Comparison of ENCODE assay signal across 17 cellular contexts in the genomic region with DNA sequence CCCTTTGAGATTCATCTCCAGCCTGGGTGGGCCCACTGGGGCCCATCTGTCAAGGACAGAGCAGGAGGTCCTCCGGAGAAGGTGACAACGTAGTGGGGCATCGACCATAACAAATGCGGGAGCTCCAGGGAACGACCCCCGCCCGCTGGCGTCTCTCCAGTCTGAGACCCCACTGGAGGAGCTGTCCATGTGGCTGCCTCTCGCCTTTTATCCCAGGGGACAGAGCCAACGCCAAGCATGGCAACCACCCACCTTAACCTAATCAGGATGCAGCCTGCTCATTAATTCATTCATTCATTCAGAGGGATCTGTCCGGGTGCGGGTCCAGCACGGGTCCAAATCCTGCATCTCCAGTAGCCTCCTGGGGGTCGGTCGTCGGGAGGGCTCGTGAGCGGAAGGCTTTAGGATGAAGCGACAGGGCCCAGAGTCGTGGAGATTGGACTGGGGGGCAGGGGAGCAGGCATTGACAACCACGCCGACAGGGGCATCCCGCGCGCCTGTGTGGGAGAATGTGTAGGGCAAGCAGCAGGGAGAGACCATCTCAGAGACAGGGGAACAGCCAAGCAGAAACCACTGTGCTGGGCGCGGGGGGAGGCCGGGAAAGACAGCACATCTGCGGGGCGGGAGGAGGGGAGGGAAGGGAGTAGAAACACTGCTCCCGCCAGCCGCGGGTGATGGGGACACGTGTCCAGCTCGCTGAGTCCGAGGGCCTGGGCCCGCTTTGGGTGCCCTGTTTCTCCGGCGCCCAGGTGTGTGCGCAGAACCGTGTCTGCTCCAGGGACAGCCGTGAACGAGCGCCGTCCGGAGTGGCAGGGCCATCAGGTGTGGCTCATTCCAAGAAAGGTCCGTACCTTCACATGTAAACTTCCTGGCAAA. TPM values are rescaled to one million over a fixed set of nuclear protein-coding genes. Genes with fewer than 3 reads are reported as not detected.
DNase-seq lines count a peak whose midpoint lies in the region; ATAC-seq lines count a peak whose summit lies in the region.
"Had no signal": no experiment of that assay in that cellular context is flagged by ENCODE, and none has a peak within 500 bp of the region (broad histone marks: within the 10 kb centered on the region; RNA-seq: fewer than 3 reads in every experiment).

No MANE protein-coding gene starts in this region.

- no peak overlapping the region for H3K18ac ChIP-seq in trophoblast cell (ENCODE audit: low read length)

- no peak for DNase-seq in activated CD4-positive, alpha-beta T cell treated with anti-CD3 and anti-CD28 coated beads, Interleukin-2, amount 10 ng/mL, durations not matched to agents 24 days and 14 days
- DNase-seq in activated CD4-positive, alpha-beta T cell treated with anti-CD3 and anti-CD28 coated beads for 4 hours, result no peak
- no peak for DNase-seq in activated T-helper 2 cell treated with anti-CD3 and anti-CD28 coated beads, Interferon-gamma antibody, Interleukin-2, Interleukin-4, amounts not matched to agents 10 μg/mL and 5 μg/mL and 100 μg/mL, durations not matched to agents 14 hours and 24 hours and 36 hours (ENCODE audit: low spot score)
- DNase-seq in iPS-NIHi11 (ENCODE audit: low spot score) (peak; percentile 43), trophoblast cell (no peak), NCI-H2227 (lab: John Stamatoyannopoulos, UW; ENCODE audit: unreplicated experiment) (no peak), Ammon's horn (ENCODE audit: low spot score) (no peak)
- DNase-seq: activated CD4-positive, alpha-beta T cell treated with anti-CD3 and anti-CD28 coated beads, Interleukin-2, amount 50 U/mL, for 48 hours; activated naive CD4-positive, alpha-beta T cell; central memory CD4-positive, alpha-beta T cell; GOT3; Kasumi-1; left cardiac atrium; NCI-H1694 treated with DMSO at 0.1 percent for 48 hours; NCI-H526; T-helper 9 cell had no signal

- peaks cover 3 to 8% of the 10 kb centered on the region in 2 experiments for H3K4me1 ChIP-seq in trophoblast cell (ENCODE audit: control insufficient read depth in 1 of 2, insufficient read depth in 2 of 2, low read length in 2 of 2)

- no peak overlapping the region for H2BK12ac ChIP-seq in trophoblast cell (ENCODE audit: low read length)

- no CpG with 5 or more reads among the region's 47 CpGs for WGBS in trophoblast cell (ENCODE audit: extremely low coverage, insufficient coverage, insufficient read length)

- H3K4me2 ChIP-seq in trophoblast cell (ENCODE audit: low read length), result no peak overlapping the region

- H3K27me3 Mint-ChIP-seq in activated CD4-positive, alpha-beta T cell treated with anti-CD3 and anti-CD28 coated beads, Interleukin-2, amount 10 ng/mL, durations not matched to agents 24 days and 14 days, result peaks cover 10% of the 10 kb centered on the region
- H3K27me3 Mint-ChIP-seq in activated T-helper 2 cell treated with anti-CD3 and anti-CD28 coated beads, Interferon-gamma antibody, Interleukin-2, Interleukin-4, amounts not matched to agents 10 μg/mL and 5 μg/mL and 100 μg/mL, durations not matched to agents 14 hours and 24 hours and 36 hours (ENCODE audit: low read depth), result peaks cover 6% of the 10 kb centered on the region

- H3K36me3 Mint-ChIP-seq in activated CD4-positive, alpha-beta T cell treated with anti-CD3 and anti-CD28 coated beads, Interleukin-2, amount 10 ng/mL, durations not matched to agents 24 days and 14 days (ENCODE audit: low read depth), result peaks cover 8% of the 10 kb centered on the region
- peaks cover 34% of the 10 kb centered on the region for H3K36me3 Mint-ChIP-seq in activated T-helper 2 cell treated with anti-CD3 and anti-CD28 coated beads, Interferon-gamma antibody, Interleukin-2, Interleukin-4, amounts not matched to agents 10 μg/mL and 5 μg/mL and 100 μg/mL, durations not matched to agents 14 hours and 24 hours and 36 hours (ENCODE audit: low read depth)

- no peak overlapping the region for H2BK5ac ChIP-seq in trophoblast cell (ENCODE audit: low read depth, low read length, poor library complexity)

- no peak overlapping the region for H3K4me3 ChIP-seq in trophoblast cell (ENCODE audit: low read depth, low read length)

- peaks cover 17% of the 10 kb centered on the region for H3K4me1 Mint-ChIP-seq in activated CD4-positive, alpha-beta T cell treated with anti-CD3 and anti-CD28 coated beads, Interleukin-2, amount 10 ng/mL, durations not matched to agents 24 days and 14 days
- peaks cover 12% of the 10 kb centered on the region for H3K4me1 Mint-ChIP-seq in activated T-helper 2 cell treated with anti-CD3 and anti-CD28 coated beads, Interferon-gamma antibody, Interleukin-2, Interleukin-4, amounts not matched to agents 10 μg/mL and 5 μg/mL and 100 μg/mL, durations not matched to agents 14 hours and 24 hours and 36 hours (ENCODE audit: low read depth)

- no peaks in the 10 kb centered on the region for H3K36me3 ChIP-seq in trophoblast cell (ENCODE audit: control insufficient read depth in 1 of 2, insufficient read depth in 2 of 2, low read length in 2 of 2)

- no peak overlapping the region for H3K4ac ChIP-seq in trophoblast cell (ENCODE audit: low read depth, low read length)

- no peaks in the 10 kb centered on the region for H3K79me2 ChIP-seq in trophoblast cell (ENCODE audit: control insufficient read depth, insufficient read depth, low read length, poor library complexity)

- no peak for ATAC-seq in GM18868 (IDR thresholded peaks at IDR 0.05; ENCODE audit: unreplicated experiment)
- ATAC-seq: left cardiac atrium had no signal

- H4K91ac ChIP-seq in trophoblast cell (ENCODE audit: low read depth, low read length), result no peak overlapping the region

- no peak overlapping the region for H2AK5ac ChIP-seq in trophoblast cell (ENCODE audit: low read length)

- peaks cover 13% of the 10 kb centered on the region for H3K9me3 ChIP-seq in trophoblast cell (ENCODE audit: insufficient read depth, low read depth, low read length)

- no peak overlapping the region for H4K8ac ChIP-seq in trophoblast cell (ENCODE audit: low read depth, low read length)

- H3K23ac ChIP-seq in trophoblast cell (ENCODE audit: low read length), result no peak overlapping the region

- no peak overlapping the region for H4K12ac ChIP-seq in trophoblast cell (ENCODE audit: low read depth, low read length)

- no peaks in the 10 kb centered on the region for H3K9me3 Mint-ChIP-seq in activated CD4-positive, alpha-beta T cell treated with anti-CD3 and anti-CD28 coated beads, Interleukin-2, amount 10 ng/mL, durations not matched to agents 24 days and 14 days
- H3K9me3 Mint-ChIP-seq in activated T-helper 2 cell treated with anti-CD3 and anti-CD28 coated beads, Interferon-gamma antibody, Interleukin-2, Interleukin-4, amounts not matched to agents 10 μg/mL and 5 μg/mL and 100 μg/mL, durations not matched to agents 14 hours and 24 hours and 36 hours, result peaks cover 9% of the 10 kb centered on the region

- H3K4me3 Mint-ChIP-seq in activated CD4-positive, alpha-beta T cell treated with anti-CD3 and anti-CD28 coated beads, Interleukin-2, amount 10 ng/mL, durations not matched to agents 24 days and 14 days, result peak overlapping the region; percentile 36
- peak overlapping the region; percentile 16 for H3K4me3 Mint-ChIP-seq in activated T-helper 2 cell treated with anti-CD3 and anti-CD28 coated beads, Interferon-gamma antibody, Interleukin-2, Interleukin-4, amounts not matched to agents 10 μg/mL and 5 μg/mL and 100 μg/mL, durations not matched to agents 14 hours and 24 hours and 36 hours (ENCODE audit: low read depth)

- H2AFZ ChIP-seq in trophoblast cell (ENCODE audit: insufficient read depth, low read length, poor library complexity), result no peak overlapping the region

- H3K14ac ChIP-seq in trophoblast cell (ENCODE audit: low read length), result no peak overlapping the region

- H3K9ac ChIP-seq in trophoblast cell (ENCODE audit: low read length), result peak overlapping the region; percentile 20

- peaks cover 55% of the 10 kb centered on the region for H3K27me3 ChIP-seq in trophoblast cell (ENCODE audit: insufficient read depth, low read length)

- H2BK120ac ChIP-seq in trophoblast cell (ENCODE audit: insufficient read depth, low read length, poor library complexity), result no peak overlapping the region

- H3K27ac ChIP-seq in trophoblast cell (ENCODE audit: low read depth, low read length), result no peak overlapping the region

- no peak overlapping the region for H3K27ac Mint-ChIP-seq in activated CD4-positive, alpha-beta T cell treated with anti-CD3 and anti-CD28 coated beads, Interleukin-2, amount 10 ng/mL, durations not matched to agents 24 days and 14 days
- no peak overlapping the region for H3K27ac Mint-ChIP-seq in activated T-helper 2 cell treated with anti-CD3 and anti-CD28 coated beads, Interferon-gamma antibody, Interleukin-2, Interleukin-4, amounts not matched to agents 10 μg/mL and 5 μg/mL and 100 μg/mL, durations not matched to agents 14 hours and 24 hours and 36 hours

- intact Hi-C loops in activated CD4-positive, alpha-beta T cell treated with anti-CD3 and anti-CD28 coated beads, Interleukin-2, amount 10 ng/mL, durations not matched to agents 24 days and 14 days (cut with micrococcal nuclease), result no loop called here
- intact Hi-C loops in activated T-helper 2 cell treated with anti-CD3 and anti-CD28 coated beads, Interferon-gamma antibody, Interleukin-2, Interleukin-4, amounts not matched to agents 10 μg/mL and 5 μg/mL and 100 μg/mL, durations not matched to agents 14 hours and 24 hours and 36 hours (cut with micrococcal nuclease), result loop anchor here (10.0 kb wide), 1 partner anchor 432 kb away; no protein-coding TSS in a partner anchor

- no peaks in the 10 kb centered on the region for H3K79me1 ChIP-seq in trophoblast cell (ENCODE audit: low read length)

RNA-seq across cellular contexts. Expression of a gene that starts 1.9 kb away (rescaled TPM):
- 1.7 and 1.9 TPM in 2 replicates for total RNA-seq in activated CD4-positive, alpha-beta T cell treated with anti-CD3 and anti-CD28 coated beads, Interleukin-2, amount 10 ng/mL, durations not matched to agents 24 days and 14 days
- total RNA-seq in activated T-helper 2 cell treated with anti-CD3 and anti-CD28 coated beads, Interferon-gamma antibody, Interleukin-2, Interleukin-4, amounts not matched to agents 10 μg/mL and 5 μg/mL and 100 μg/mL, durations not matched to agents 14 hours and 24 hours and 36 hours, result 2.1 and 2.4 TPM in 2 replicates
- 0.15 and 0.16 TPM in 2 replicates for polyA plus RNA-seq in trophoblast cell (2013)

RNA-seq across cellular contexts. Expression of a gene that starts 24.4 kb away (rescaled TPM):
- 101 and 105 TPM in 2 replicates for total RNA-seq in activated CD4-positive, alpha-beta T cell treated with anti-CD3 and anti-CD28 coated beads, Interleukin-2, amount 10 ng/mL, durations not matched to agents 24 days and 14 days
- total RNA-seq in activated T-helper 2 cell treated with anti-CD3 and anti-CD28 coated beads, Interferon-gamma antibody, Interleukin-2, Interleukin-4, amounts not matched to agents 10 μg/mL and 5 μg/mL and 100 μg/mL, durations not matched to agents 14 hours and 24 hours and 36 hours, result 82.2 and 83.9 TPM in 2 replicates
- polyA plus RNA-seq in trophoblast cell (2013), result 54.5 and 56.4 TPM in 2 replicates
